ENCODE assay signal across 1 cellular context in the genomic region with DNA sequence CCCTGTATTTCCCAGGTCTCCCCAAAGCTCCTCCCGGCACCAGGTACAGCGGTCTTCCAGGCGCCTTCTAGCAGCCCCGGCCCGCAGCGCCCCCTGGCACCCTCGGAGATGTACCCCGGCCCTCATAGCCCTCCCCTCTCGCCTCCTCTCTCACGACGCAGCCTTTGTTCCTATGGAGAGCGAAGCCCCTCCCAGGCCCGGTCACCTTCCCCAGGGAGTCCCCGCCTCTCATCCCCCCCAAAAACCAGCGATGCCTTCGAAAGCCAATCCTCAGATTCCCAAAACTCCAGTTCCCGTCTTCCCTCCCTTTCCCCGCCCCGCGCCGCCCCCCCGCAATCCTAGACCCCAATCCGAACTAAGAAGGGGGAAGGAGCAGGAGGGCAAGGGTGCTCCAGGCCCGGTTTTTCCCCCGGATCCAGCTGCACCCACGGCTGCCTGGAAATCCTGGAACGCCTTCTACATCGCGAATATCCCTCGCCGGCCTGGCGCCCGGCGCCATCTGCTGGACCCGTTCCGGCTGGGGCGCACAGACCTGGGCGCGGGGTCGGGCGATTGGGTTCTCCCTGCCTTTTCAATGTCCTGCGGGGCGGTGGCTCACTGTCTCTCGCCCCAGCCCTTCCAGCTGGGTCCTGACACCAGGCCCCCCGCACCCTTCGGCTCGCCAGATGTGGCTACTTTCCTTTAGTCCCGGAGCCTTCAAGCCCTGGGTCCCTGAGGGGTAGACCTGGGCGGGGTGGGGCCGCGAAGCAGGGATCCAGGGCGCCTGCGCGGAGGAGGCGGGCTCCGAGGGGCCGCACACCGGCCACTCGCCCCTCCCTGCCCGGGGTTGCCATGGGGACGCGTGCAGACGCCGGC.
TF ChIP-seq lines count a peak whose summit lies in the region.

A gene with protein sequence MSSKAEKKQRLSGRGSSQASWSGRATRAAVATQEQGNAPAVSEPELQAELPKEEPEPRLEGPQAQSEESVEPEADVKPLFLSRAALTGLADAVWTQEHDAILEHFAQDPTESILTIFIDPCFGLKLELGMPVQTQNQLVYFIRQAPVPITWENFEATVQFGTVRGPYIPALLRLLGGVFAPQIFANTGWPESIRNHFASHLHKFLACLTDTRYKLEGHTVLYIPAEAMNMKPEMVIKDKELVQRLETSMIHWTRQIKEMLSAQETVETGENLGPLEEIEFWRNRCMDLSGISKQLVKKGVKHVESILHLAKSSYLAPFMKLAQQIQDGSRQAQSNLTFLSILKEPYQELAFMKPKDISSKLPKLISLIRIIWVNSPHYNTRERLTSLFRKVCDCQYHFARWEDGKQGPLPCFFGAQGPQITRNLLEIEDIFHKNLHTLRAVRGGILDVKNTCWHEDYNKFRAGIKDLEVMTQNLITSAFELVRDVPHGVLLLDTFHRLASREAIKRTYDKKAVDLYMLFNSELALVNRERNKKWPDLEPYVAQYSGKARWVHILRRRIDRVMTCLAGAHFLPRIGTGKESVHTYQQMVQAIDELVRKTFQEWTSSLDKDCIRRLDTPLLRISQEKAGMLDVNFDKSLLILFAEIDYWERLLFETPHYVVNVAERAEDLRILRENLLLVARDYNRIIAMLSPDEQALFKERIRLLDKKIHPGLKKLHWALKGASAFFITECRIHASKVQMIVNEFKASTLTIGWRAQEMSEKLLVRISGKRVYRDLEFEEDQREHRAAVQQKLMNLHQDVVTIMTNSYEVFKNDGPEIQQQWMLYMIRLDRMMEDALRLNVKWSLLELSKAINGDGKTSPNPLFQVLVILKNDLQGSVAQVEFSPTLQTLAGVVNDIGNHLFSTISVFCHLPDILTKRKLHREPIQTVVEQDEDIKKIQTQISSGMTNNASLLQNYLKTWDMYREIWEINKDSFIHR (N-terminal part only) (plus strand): TSS at position 844 of the 855 bp plus-strand sequence. CDS start 1,991 bp downstream, outside the sequence.

TF ChIP-seq in HepG2, 621 proteins besides CTCF, POLR2A, EP300 and RAD21 (continued from another document and continues in another):
- peak; percentile 62; the same call in 1 of the 2 replicates for TF ChIP-seq TBX2 (CRISPR knock-in tag; IDR thresholded peaks at IDR 0.05; ENCODE audit: borderline replicate concordance)
- TF ChIP-seq SMAD3 (CRISPR knock-in tag; IDR thresholded peaks at IDR 0.05) = no peak
- TF ChIP-seq, protein P1, sequence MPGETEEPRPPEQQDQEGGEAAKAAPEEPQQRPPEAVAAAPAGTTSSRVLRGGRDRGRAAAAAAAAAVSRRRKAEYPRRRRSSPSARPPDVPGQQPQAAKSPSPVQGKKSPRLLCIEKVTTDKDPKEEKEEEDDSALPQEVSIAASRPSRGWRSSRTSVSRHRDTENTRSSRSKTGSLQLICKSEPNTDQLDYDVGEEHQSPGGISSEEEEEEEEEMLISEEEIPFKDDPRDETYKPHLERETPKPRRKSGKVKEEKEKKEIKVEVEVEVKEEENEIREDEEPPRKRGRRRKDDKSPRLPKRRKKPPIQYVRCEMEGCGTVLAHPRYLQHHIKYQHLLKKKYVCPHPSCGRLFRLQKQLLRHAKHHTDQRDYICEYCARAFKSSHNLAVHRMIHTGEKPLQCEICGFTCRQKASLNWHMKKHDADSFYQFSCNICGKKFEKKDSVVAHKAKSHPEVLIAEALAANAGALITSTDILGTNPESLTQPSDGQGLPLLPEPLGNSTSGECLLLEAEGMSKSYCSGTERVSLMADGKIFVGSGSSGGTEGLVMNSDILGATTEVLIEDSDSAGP (CRISPR knock-in tag; IDR thresholded peaks at IDR 0.05; ENCODE audit: borderline replicate concordance) = peak; percentile 73; the same call in 1 of the 2 replicates
- TF ChIP-seq SIN3A (IDR thresholded peaks at IDR 0.05; ENCODE audit: borderline replicate concordance, low read depth, low read length) = 0 out of 2 replicates have a peak, but pooled peaks have one; percentile 44
- TF ChIP-seq MZF1 (CRISPR knock-in tag; IDR thresholded peaks at IDR 0.05; ENCODE audit: borderline replicate concordance) = no peak
- TF ChIP-seq, protein P2, sequence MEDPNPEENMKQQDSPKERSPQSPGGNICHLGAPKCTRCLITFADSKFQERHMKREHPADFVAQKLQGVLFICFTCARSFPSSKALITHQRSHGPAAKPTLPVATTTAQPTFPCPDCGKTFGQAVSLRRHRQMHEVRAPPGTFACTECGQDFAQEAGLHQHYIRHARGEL (CRISPR knock-in tag; IDR thresholded peaks at IDR 0.05) = no peak
- no peak for TF ChIP-seq ZNF773 (CRISPR knock-in tag; IDR thresholded peaks at IDR 0.05; ENCODE audit: borderline replicate concordance)
- peak; percentile 57; the same call in 1 of the 2 replicates for TF ChIP-seq ZNF124 (CRISPR knock-in tag; IDR thresholded peaks at IDR 0.05)
- TF ChIP-seq KDM2A (CRISPR knock-in tag; IDR thresholded peaks at IDR 0.05; ENCODE audit: borderline replicate concordance, low read depth) = peak; percentile 67; the same call in 1 of the 2 replicates
- TF ChIP-seq ZNF547 (CRISPR knock-in tag; IDR thresholded peaks at IDR 0.05) = 0 out of 2 replicates have a peak, but pooled peaks have one; percentile 68
- TF ChIP-seq ZNF331 (CRISPR knock-in tag; IDR thresholded peaks at IDR 0.05) = peak; percentile 47; the same call in 1 of the 2 replicates
- TF ChIP-seq, protein P3, sequence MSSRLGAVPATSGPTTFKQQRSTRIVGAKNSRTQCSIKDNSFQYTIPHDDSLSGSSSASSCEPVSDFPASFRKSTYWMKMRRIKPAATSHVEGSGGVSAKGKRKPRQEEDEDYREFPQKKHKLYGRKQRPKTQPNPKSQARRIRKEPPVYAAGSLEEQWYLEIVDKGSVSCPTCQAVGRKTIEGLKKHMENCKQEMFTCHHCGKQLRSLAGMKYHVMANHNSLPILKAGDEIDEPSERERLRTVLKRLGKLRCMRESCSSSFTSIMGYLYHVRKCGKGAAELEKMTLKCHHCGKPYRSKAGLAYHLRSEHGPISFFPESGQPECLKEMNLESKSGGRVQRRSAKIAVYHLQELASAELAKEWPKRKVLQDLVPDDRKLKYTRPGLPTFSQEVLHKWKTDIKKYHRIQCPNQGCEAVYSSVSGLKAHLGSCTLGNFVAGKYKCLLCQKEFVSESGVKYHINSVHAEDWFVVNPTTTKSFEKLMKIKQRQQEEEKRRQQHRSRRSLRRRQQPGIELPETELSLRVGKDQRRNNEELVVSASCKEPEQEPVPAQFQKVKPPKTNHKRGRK (CRISPR knock-in tag; IDR thresholded peaks at IDR 0.05) = no peak
- TF ChIP-seq ZNF644 (CRISPR knock-in tag; IDR thresholded peaks at IDR 0.05; ENCODE audit: low read depth) = no peak
- 0 out of 2 replicates have a peak, but pooled peaks have one; percentile 81 for TF ChIP-seq ZNF136 (CRISPR knock-in tag; IDR thresholded peaks at IDR 0.05; ENCODE audit: low read depth)
- no peak for TF ChIP-seq ZSCAN31 (CRISPR knock-in tag; IDR thresholded peaks at IDR 0.05; ENCODE audit: low read depth)
- TF ChIP-seq, protein P4, sequence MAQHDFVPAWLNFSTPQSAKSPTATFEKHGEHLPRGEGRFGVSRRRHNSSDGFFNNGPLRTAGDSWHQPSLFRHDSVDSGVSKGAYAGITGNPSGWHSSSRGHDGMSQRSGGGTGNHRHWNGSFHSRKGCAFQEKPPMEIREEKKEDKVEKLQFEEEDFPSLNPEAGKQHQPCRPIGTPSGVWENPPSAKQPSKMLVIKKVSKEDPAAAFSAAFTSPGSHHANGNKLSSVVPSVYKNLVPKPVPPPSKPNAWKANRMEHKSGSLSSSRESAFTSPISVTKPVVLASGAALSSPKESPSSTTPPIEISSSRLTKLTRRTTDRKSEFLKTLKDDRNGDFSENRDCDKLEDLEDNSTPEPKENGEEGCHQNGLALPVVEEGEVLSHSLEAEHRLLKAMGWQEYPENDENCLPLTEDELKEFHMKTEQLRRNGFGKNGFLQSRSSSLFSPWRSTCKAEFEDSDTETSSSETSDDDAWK (CRISPR knock-in tag; IDR thresholded peaks at IDR 0.05) = no peak
- TF ChIP-seq ZNF3 (CRISPR knock-in tag; IDR thresholded peaks at IDR 0.05) = no peak
- no peak for TF ChIP-seq FOXO1 (CRISPR knock-in tag; IDR thresholded peaks at IDR 0.05)
- TF ChIP-seq, protein P5, sequence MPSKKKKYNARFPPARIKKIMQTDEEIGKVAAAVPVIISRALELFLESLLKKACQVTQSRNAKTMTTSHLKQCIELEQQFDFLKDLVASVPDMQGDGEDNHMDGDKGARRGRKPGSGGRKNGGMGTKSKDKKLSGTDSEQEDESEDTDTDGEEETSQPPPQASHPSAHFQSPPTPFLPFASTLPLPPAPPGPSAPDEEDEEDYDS (CRISPR knock-in tag; IDR thresholded peaks at IDR 0.05) = no peak
- TF ChIP-seq PTBP1 (IDR thresholded peaks at IDR 0.05; ENCODE audit: low read depth, low read length, poor library complexity, severe bottlenecking) = peak; percentile 57
- TF ChIP-seq MTA1 (CRISPR knock-in tag; IDR thresholded peaks at IDR 0.05; ENCODE audit: borderline replicate concordance) = peak; percentile 58; the same call in 1 of the 2 replicates
- TF ChIP-seq GABPB1 (CRISPR knock-in tag; IDR thresholded peaks at IDR 0.05) = peak; percentile 68; the same call in 1 of the 2 replicates
- TF ChIP-seq ZNF33A (CRISPR knock-in tag; IDR thresholded peaks at IDR 0.05; ENCODE audit: borderline replicate concordance) = peak; percentile 73; the same call in 1 of the 2 replicates
- no peak for TF ChIP-seq SIX4 (CRISPR knock-in tag; IDR thresholded peaks at IDR 0.05)
- TF ChIP-seq POGZ (CRISPR knock-in tag; IDR thresholded peaks at IDR 0.05) = peak; percentile 47; the same call in 1 of the 2 replicates
- TF ChIP-seq MAZ (IDR thresholded peaks at IDR 0.05; ENCODE audit: borderline replicate concordance, low read depth, low read length) = peak; percentile 84; the same call in 1 of the 2 replicates
- TF ChIP-seq MAZ (CRISPR knock-in tag; IDR thresholded peaks at IDR 0.05; ENCODE audit: low read depth) = peak; percentile 67
- TF ChIP-seq KMT2B (CRISPR knock-in tag; IDR thresholded peaks at IDR 0.05) = no peak
- peak; percentile 54; the same call in 1 of the 2 replicates for TF ChIP-seq TARDBP (CRISPR knock-in tag; IDR thresholded peaks at IDR 0.05)
- TF ChIP-seq ZIK1 (CRISPR knock-in tag; IDR thresholded peaks at IDR 0.05; ENCODE audit: borderline replicate concordance, low read depth) = no peak
- TF ChIP-seq, protein P6, sequence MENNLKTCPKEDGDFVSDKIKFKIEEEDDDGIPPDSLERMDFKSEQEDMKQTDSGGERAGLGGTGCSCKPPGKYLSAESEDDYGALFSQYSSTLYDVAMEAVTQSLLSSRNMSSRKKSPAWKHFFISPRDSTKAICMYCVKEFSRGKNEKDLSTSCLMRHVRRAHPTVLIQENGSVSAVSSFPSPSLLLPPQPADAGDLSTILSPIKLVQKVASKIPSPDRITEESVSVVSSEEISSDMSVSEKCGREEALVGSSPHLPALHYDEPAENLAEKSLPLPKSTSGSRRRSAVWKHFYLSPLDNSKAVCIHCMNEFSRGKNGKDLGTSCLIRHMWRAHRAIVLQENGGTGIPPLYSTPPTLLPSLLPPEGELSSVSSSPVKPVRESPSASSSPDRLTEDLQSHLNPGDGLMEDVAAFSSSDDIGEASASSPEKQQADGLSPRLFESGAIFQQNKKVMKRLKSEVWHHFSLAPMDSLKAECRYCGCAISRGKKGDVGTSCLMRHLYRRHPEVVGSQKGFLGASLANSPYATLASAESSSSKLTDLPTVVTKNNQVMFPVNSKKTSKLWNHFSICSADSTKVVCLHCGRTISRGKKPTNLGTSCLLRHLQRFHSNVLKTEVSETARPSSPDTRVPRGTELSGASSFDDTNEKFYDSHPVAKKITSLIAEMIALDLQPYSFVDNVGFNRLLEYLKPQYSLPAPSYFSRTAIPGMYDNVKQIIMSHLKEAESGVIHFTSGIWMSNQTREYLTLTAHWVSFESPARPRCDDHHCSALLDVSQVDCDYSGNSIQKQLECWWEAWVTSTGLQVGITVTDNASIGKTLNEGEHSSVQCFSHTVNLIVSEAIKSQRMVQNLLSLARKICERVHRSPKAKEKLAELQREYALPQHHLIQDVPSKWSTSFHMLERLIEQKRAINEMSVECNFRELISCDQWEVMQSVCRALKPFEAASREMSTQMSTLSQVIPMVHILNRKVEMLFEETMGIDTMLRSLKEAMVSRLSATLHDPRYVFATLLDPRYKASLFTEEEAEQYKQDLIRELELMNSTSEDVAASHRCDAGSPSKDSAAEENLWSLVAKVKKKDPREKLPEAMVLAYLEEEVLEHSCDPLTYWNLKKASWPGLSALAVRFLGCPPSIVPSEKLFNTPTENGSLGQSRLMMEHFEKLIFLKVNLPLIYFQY (CRISPR knock-in tag; IDR thresholded peaks at IDR 0.05; ENCODE audit: borderline replicate concordance) = peak; percentile 59; the same call in 1 of the 2 replicates
- no peak for TF ChIP-seq ARNTL (CRISPR knock-in tag; IDR thresholded peaks at IDR 0.05)
- no peak; the same call in 1 of the 2 replicates for TF ChIP-seq ZFP82 (CRISPR knock-in tag; IDR thresholded peaks at IDR 0.05; ENCODE audit: borderline replicate concordance)
- TF ChIP-seq MEIS2 (CRISPR knock-in tag; IDR thresholded peaks at IDR 0.05) = 0 out of 2 replicates have a peak, but pooled peaks have one; percentile 33
- TF ChIP-seq SOX5 (CRISPR knock-in tag; IDR thresholded peaks at IDR 0.05; ENCODE audit: borderline replicate concordance) = peak; percentile 30; the same call in 1 of the 2 replicates
- TF ChIP-seq, protein P7, sequence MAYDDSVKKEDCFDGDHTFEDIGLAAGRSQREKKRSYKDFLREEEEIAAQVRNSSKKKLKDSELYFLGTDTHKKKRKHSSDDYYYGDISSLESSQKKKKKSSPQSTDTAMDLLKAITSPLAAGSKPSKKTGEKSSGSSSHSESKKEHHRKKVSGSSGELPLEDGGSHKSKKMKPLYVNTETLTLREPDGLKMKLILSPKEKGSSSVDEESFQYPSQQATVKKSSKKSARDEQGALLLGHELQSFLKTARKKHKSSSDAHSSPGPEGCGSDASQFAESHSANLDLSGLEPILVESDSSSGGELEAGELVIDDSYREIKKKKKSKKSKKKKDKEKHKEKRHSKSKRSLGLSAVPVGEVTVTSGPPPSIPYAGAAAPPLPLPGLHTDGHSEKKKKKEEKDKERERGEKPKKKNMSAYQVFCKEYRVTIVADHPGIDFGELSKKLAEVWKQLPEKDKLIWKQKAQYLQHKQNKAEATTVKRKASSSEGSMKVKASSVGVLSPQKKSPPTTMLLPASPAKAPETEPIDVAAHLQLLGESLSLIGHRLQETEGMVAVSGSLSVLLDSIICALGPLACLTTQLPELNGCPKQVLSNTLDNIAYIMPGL (CRISPR knock-in tag; IDR thresholded peaks at IDR 0.05; ENCODE audit: borderline replicate concordance in 1 of 2, low read depth in 1 of 2) = peak; percentile 52 to 90; a peak in 3 of 4 replicates
- TF ChIP-seq IRF2 (CRISPR knock-in tag; IDR thresholded peaks at IDR 0.05) = no peak
- TF ChIP-seq ZNF329 (CRISPR knock-in tag; IDR thresholded peaks at IDR 0.05; ENCODE audit: low read depth) = no peak
- TF ChIP-seq, protein P8, sequence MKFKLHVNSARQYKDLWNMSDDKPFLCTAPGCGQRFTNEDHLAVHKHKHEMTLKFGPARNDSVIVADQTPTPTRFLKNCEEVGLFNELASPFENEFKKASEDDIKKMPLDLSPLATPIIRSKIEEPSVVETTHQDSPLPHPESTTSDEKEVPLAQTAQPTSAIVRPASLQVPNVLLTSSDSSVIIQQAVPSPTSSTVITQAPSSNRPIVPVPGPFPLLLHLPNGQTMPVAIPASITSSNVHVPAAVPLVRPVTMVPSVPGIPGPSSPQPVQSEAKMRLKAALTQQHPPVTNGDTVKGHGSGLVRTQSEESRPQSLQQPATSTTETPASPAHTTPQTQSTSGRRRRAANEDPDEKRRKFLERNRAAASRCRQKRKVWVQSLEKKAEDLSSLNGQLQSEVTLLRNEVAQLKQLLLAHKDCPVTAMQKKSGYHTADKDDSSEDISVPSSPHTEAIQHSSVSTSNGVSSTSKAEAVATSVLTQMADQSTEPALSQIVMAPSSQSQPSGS (CRISPR knock-in tag; IDR thresholded peaks at IDR 0.05) = no peak
- TF ChIP-seq MAF1 (CRISPR knock-in tag; IDR thresholded peaks at IDR 0.05; ENCODE audit: borderline replicate concordance) = 0 out of 2 replicates have a peak, but pooled peaks have one; percentile 33
- 0 out of 2 replicates have a peak, but pooled peaks have one; percentile 23 for TF ChIP-seq YEATS2 (CRISPR knock-in tag; IDR thresholded peaks at IDR 0.05; ENCODE audit: borderline replicate concordance)
- TF ChIP-seq ZFP90 (CRISPR knock-in tag; IDR thresholded peaks at IDR 0.05; ENCODE audit: borderline replicate concordance) = 0 out of 2 replicates have a peak, but pooled peaks have one; percentile 19
